In genomic region chr10:51867956-51868355, GRCh38 we compare ENCODE assay signal across 14 cellular contexts.
A peak's percentile ranks its signal among the peaks of the same experiment; 100 is the strongest.
DNase-seq lines count a peak whose midpoint lies in the region; ATAC-seq and TF ChIP-seq lines count a peak whose summit lies in the region.
"Had no signal": no experiment of that assay in that cellular context is flagged by ENCODE, and none has a peak within 500 bp of the region (broad histone marks: within the 10 kb centered on the region; RNA-seq: fewer than 3 reads in every experiment).

No MANE protein-coding gene starts in this region.

- DNase-seq in GM03348 (ENCODE audit: low spot score) (peak; percentile 48), PC-3 (peak; percentile 98), epithelial cell of prostate (ENCODE audit: low read depth, low spot score) (peak; percentile 66), pons (ENCODE audit: low spot score) (peak; percentile 23), cerebellum (ENCODE audit: low spot score) (no peak)
- DNase-seq: activated CD4-positive, alpha-beta T cell treated with anti-CD3 and anti-CD28 coated beads, Interleukin-2, amount 50 U/mL, for 1 hour; dermis blood vessel endothelial cell; NCI-H1105 treated with DMSO at 0.1 percent for 48 hours; NCI-H82; psoas muscle had no signal

- intact Hi-C loops in PC-3 (cut with micrococcal nuclease): no loop called here

- no peaks in the 10 kb centered on the region for H3F3A ChIP-seq in PC-3 (ENCODE audit: low read length, unreplicated experiment)

- H3K27ac ChIP-seq in PC-3 (ENCODE audit: low read length): peak overlapping the region; percentile 82
- no peak overlapping the region for H3K27ac ChIP-seq in epithelial cell of prostate
- H3K27ac ChIP-seq: HL-60, psoas muscle had no signal

- H3K4me3 ChIP-seq in PC-3 (ENCODE audit: low read length): peak overlapping the region; percentile 28
- H3K4me3 ChIP-seq: psoas muscle had no signal

- H3K9me3 ChIP-seq in PC-3 (ENCODE audit: low read length): no peaks in the 10 kb centered on the region
- H3K9me3 ChIP-seq: psoas muscle had no signal

- H3K27me3 ChIP-seq in PC-3 (ENCODE audit: low read length): no peaks in the 10 kb centered on the region

- no peaks in the 10 kb centered on the region for H3K79me2 ChIP-seq in PC-3 (ENCODE audit: low read length)

- H4K20me1 ChIP-seq in PC-3 (ENCODE audit: low read length): no peaks in the 10 kb centered on the region

- no peak for TF ChIP-seq CTCF in PC-3 (conservative IDR thresholded peaks at IDR 0.05; ENCODE audit: low read depth, low read length)

- BruUV-seq in PC-3 (replicated peaks; lab: Mats Ljungman, UMichigan): no TSS peak

- POLR2A ChIA-PET in PC-3 (lab: Charles Lee; ENCODE audit: unreplicated experiment): no interaction called here

- CTCF ChIA-PET in PC-3 (lab: Charles Lee): no interaction called here

- H3K9ac ChIP-seq in PC-3 (ENCODE audit: low read length): peak overlapping the region; percentile 6; the same call in 1 of the 2 replicates

- H3K4me1 ChIP-seq in PC-3 (ENCODE audit: insufficient read depth, low read length): peaks cover 18% of the 10 kb centered on the region
- H3K4me1 ChIP-seq: psoas muscle had no signal

- ATAC-seq in PC-3 (peak; percentile 99), HG03175 (IDR thresholded peaks at IDR 0.05; ENCODE audit: unreplicated experiment) (no peak), HG03135 (IDR thresholded peaks at IDR 0.05; ENCODE audit: unreplicated experiment) (no peak), GM21576 (IDR thresholded peaks at IDR 0.05; ENCODE audit: unreplicated experiment) (no peak)

- H3K9me2 ChIP-seq in PC-3 (replicated peaks; ENCODE audit: low read length): no peaks in the 10 kb centered on the region

- peak overlapping the region; percentile 56 for H3K4me2 ChIP-seq in PC-3 (ENCODE audit: low read length)

- peak overlapping the region; percentile 66 for H2AFZ ChIP-seq in PC-3 (ENCODE audit: low read length)

- H3K36me3 ChIP-seq in PC-3 (ENCODE audit: low read depth, low read length): no peaks in the 10 kb centered on the region
